ENCODE assay signal across 9 cellular contexts in genomic region chr4:997375-998071, GRCh38. TPM values are rescaled to one million over a fixed set of nuclear protein-coding genes. Genes with fewer than 3 reads are reported as not detected.
DNase-seq lines count a peak whose midpoint lies in the region; ATAC-seq and TF ChIP-seq lines count a peak whose summit lies in the region.
"Had no signal": no experiment of that assay in that cellular context is flagged by ENCODE, and none has a peak within 500 bp of the region (broad histone marks: within the 10 kb centered on the region; RNA-seq: fewer than 3 reads in every experiment).

No MANE protein-coding gene starts in this region.

- H3K36me3 Mint-ChIP-seq in CD4-positive, CD25-positive, alpha-beta regulatory T cell = no peaks in the 10 kb centered on the region
- no peaks in the 10 kb centered on the region for H3K36me3 Mint-ChIP-seq in activated CD4-positive, alpha-beta memory T cell treated with anti-CD3 and anti-CD28 coated beads, Interleukin-2, amount 10 ng/mL, durations not matched to agents 7 days and 5 days (ENCODE audit: low read depth)

- H3K36me3 ChIP-seq in CD4-positive, CD25-positive, alpha-beta regulatory T cell (ENCODE audit: control insufficient read depth, insufficient read depth, low read length) = no peaks in the 10 kb centered on the region
- H3K36me3 ChIP-seq in SJCRH30 (no peaks in the 10 kb centered on the region), osteoblast (ENCODE audit: insufficient read depth, low read length) (no peaks in the 10 kb centered on the region)

- CTCF ChIA-PET in activated CD4-positive, alpha-beta memory T cell treated with anti-CD3 and anti-CD28 coated beads, Interleukin-2, amount 10 ng/mL, durations not matched to agents 7 days and 5 days (lab: Charles Lee) = no interaction called here

- no peak overlapping the region for H2AFZ ChIP-seq in osteoblast (ENCODE audit: low read length)

- peaks cover 21% of the 10 kb centered on the region for H3K27me3 Mint-ChIP-seq in CD4-positive, CD25-positive, alpha-beta regulatory T cell
- peaks cover 35% of the 10 kb centered on the region for H3K27me3 Mint-ChIP-seq in activated CD4-positive, alpha-beta memory T cell treated with anti-CD3 and anti-CD28 coated beads, Interleukin-2, amount 10 ng/mL, durations not matched to agents 7 days and 5 days

- H3K27ac Mint-ChIP-seq in CD4-positive, CD25-positive, alpha-beta regulatory T cell = no peak overlapping the region
- no peak overlapping the region for H3K27ac Mint-ChIP-seq in activated CD4-positive, alpha-beta memory T cell treated with anti-CD3 and anti-CD28 coated beads, Interleukin-2, amount 10 ng/mL, durations not matched to agents 7 days and 5 days

- peak overlapping the region in 2 of 4 donors; percentile 19 to 62 for H3K4me3 Mint-ChIP-seq in CD4-positive, CD25-positive, alpha-beta regulatory T cell
- H3K4me3 Mint-ChIP-seq in activated CD4-positive, alpha-beta memory T cell treated with anti-CD3 and anti-CD28 coated beads, Interleukin-2, amount 10 ng/mL, durations not matched to agents 7 days and 5 days = no peak overlapping the region

- peaks cover 15% of the 10 kb centered on the region for H3K4me1 ChIP-seq in CD4-positive, CD25-positive, alpha-beta regulatory T cell (ENCODE audit: control insufficient read depth, insufficient read depth, low read length, poor library complexity, severe bottlenecking)
- no peaks in the 10 kb centered on the region; the same call in 1 of the 2 replicates for H3K4me1 ChIP-seq in SJCRH30
- no peaks in the 10 kb centered on the region for H3K4me1 ChIP-seq in osteoblast (ENCODE audit: insufficient read depth, low read length)

- peaks cover 0 to 2% (median 0%) of the 10 kb centered on the region in 7 donors for H3K9me3 Mint-ChIP-seq in CD4-positive, CD25-positive, alpha-beta regulatory T cell
- H3K9me3 Mint-ChIP-seq in activated CD4-positive, alpha-beta memory T cell treated with anti-CD3 and anti-CD28 coated beads, Interleukin-2, amount 10 ng/mL, durations not matched to agents 7 days and 5 days = no peaks in the 10 kb centered on the region

- H3K9me3 ChIP-seq in CD4-positive, CD25-positive, alpha-beta regulatory T cell (ENCODE audit: control insufficient read depth in 2 of 2, low read length in 2 of 2) = no peaks in the 10 kb centered on the region
- no peaks in the 10 kb centered on the region for H3K9me3 ChIP-seq in SJCRH30 (replicated peaks)
- no peaks in the 10 kb centered on the region for H3K9me3 ChIP-seq in osteoblast (ENCODE audit: low read depth, low read length)

- TF ChIP-seq POLR2A in lower leg skin (IDR thresholded peaks at IDR 0.05) = no peak

- 0 to 1% methylated on average over 5 to 19 of the region's 68 CpGs for WGBS in lower leg skin, 2 donors

- ATAC-seq in CD4-positive, CD25-positive, alpha-beta regulatory T cell (ENCODE audit: low read depth in 2 of 2) = peak; percentile 22 to 31

- intact Hi-C loops in head of caudate nucleus (cut with DNase I) (no loop called here), lower leg skin (cut with DNase I; ENCODE audit: low total_unique reads) (no loop called here)

- H3K27ac ChIP-seq in CD4-positive, CD25-positive, alpha-beta regulatory T cell (ENCODE audit: insufficient read depth, low read length, poor library complexity, severe bottlenecking) = no peak overlapping the region
- H3K27ac ChIP-seq in SJCRH30 = no peak overlapping the region
- H3K27ac ChIP-seq in osteoblast (ENCODE audit: low read depth, low read length) = no peak overlapping the region

- no peaks in the 10 kb centered on the region for H3K79me2 ChIP-seq in osteoblast (ENCODE audit: insufficient read depth, low read length)

- no peak overlapping the region for H3K4me3 ChIP-seq in CD4-positive, CD25-positive, alpha-beta regulatory T cell (ENCODE audit: low read depth, low read length)
- H3K4me3 ChIP-seq in SJCRH30 (peak overlapping the region; percentile 25; the same call in 1 of the 2 replicates), osteoblast (ENCODE audit: insufficient read depth, low read length) (no peak overlapping the region), lower leg skin (ENCODE audit: low read depth, poor library complexity, severe bottlenecking) (no peak overlapping the region)

- no peak overlapping the region for H3K4me2 ChIP-seq in osteoblast (ENCODE audit: insufficient read depth, low read length)

- peaks cover 0 to 19% (median 0%) of the 10 kb centered on the region in 4 donors for H3K4me1 Mint-ChIP-seq in CD4-positive, CD25-positive, alpha-beta regulatory T cell
- no peaks in the 10 kb centered on the region for H3K4me1 Mint-ChIP-seq in activated CD4-positive, alpha-beta memory T cell treated with anti-CD3 and anti-CD28 coated beads, Interleukin-2, amount 10 ng/mL, durations not matched to agents 7 days and 5 days

- DNase-seq in CD4-positive, CD25-positive, alpha-beta regulatory T cell = no peak
- DNase-seq in SJCRH30 (no peak), head of caudate nucleus (peak in 27 of 42 donors; percentile 33 to 75 (median 56)), osteoblast (ENCODE audit: insufficient read length, low spot score, missing footprints) (peak; percentile 97), dedifferentiated amniotic fluid mesenchymal stem cell (ENCODE audit: extremely low spot score) (no peak), putamen (ENCODE audit: low spot score) (no peak), lower leg skin (ENCODE audit: low spot score in 2 of 2) (no peak)
- DNase-seq in activated CD4-positive, alpha-beta memory T cell treated with anti-CD3 and anti-CD28 coated beads, Interleukin-2, amount 10 ng/mL, durations not matched to agents 7 days and 5 days = no peak
- DNase-seq: activated CD4-positive, alpha-beta T cell treated with anti-CD3 and anti-CD28 coated beads, Interleukin-2, amount 50 U/mL, for 1 hour had no signal

- POLR2A ChIA-PET in activated CD4-positive, alpha-beta memory T cell treated with anti-CD3 and anti-CD28 coated beads, Interleukin-2, amount 10 ng/mL, durations not matched to agents 7 days and 5 days (lab: Charles Lee) = no interaction called here

- H3K27me3 ChIP-seq in CD4-positive, CD25-positive, alpha-beta regulatory T cell (ENCODE audit: control insufficient read depth, insufficient read depth, low read length) = no peaks in the 10 kb centered on the region
- peaks cover 5% of the 10 kb centered on the region; the same call in 1 of the 2 replicates for H3K27me3 ChIP-seq in SJCRH30
- H3K27me3 ChIP-seq in osteoblast (ENCODE audit: insufficient read depth, low read length) = peaks cover 49% of the 10 kb centered on the region

- TF ChIP-seq CTCF in osteoblast (IDR thresholded peaks at IDR 0.05; ENCODE audit: extremely low read depth, low read depth, low read length) (no peak), lower leg skin (IDR thresholded peaks at IDR 0.05) (no peak)

- peaks cover 28% of the 10 kb centered on the region for H4K20me1 ChIP-seq in osteoblast (ENCODE audit: insufficient read depth, low read length)

RNA-seq across cellular contexts. Expression of gene SLC26A1, which starts 4.3 kb away (rescaled TPM):
- 0.37 TPM for total RNA-seq in CD4-positive, CD25-positive, alpha-beta regulatory T cell
- polyA plus RNA-seq in CD4-positive, CD25-positive, alpha-beta regulatory T cell = 1 to 10 TPM in 2 of 4 donors, under 1 TPM in 2; 0.42 to 1.7 (median 1.0) TPM
- not detected in 2 replicates for total RNA-seq in SJCRH30 (2014; rRNA removed; shearing (Covaris generic))
- total RNA-seq in osteoblast = 0.36 and 0.59 TPM in 2 replicates
- under 1 TPM in 1 of 2 experiments, not detected in 1; 0.20 TPM for total RNA-seq in activated CD4-positive, alpha-beta memory T cell treated with anti-CD3 and anti-CD28 coated beads, Interleukin-2, amount 10 ng/mL, durations not matched to agents 7 days and 5 days
- under 1 TPM in 3 of 4 donors, not detected in 1; 0.15 to 0.61 (median 0.19) TPM for total RNA-seq in lower leg skin

RNA-seq across cellular contexts. Expression of gene IDUA, which starts 10.7 kb away (rescaled TPM):
- total RNA-seq in CD4-positive, CD25-positive, alpha-beta regulatory T cell = 55.5 TPM
- polyA plus RNA-seq in CD4-positive, CD25-positive, alpha-beta regulatory T cell = 10 to 100 TPM in 1 of 4 donors, 1 to 10 TPM in 3; 7.5 to 13.1 (median 8.5) TPM
- total RNA-seq in SJCRH30 (2014; rRNA removed; shearing (Covaris generic)) = 1.8 and 2.3 TPM in 2 replicates
- 23.0 and 26.4 TPM in 2 replicates for total RNA-seq in osteoblast
- total RNA-seq in activated CD4-positive, alpha-beta memory T cell treated with anti-CD3 and anti-CD28 coated beads, Interleukin-2, amount 10 ng/mL, durations not matched to agents 7 days and 5 days = 10 to 100 TPM; 18.8 to 19.0 TPM
- 10 to 100 TPM in 2 of 4 donors, 1 to 10 TPM in 2; 6.0 to 13.4 (median 11.1) TPM for total RNA-seq in lower leg skin

RNA-seq across cellular contexts. Expression of gene FGFRL1, which starts 13.9 kb away (rescaled TPM):
- total RNA-seq in CD4-positive, CD25-positive, alpha-beta regulatory T cell = 14.3 TPM
- 1 to 10 TPM in 1 of 4 donors, under 1 TPM in 3; 0.27 to 1.6 (median 0.33) TPM for polyA plus RNA-seq in CD4-positive, CD25-positive, alpha-beta regulatory T cell
- total RNA-seq in SJCRH30 (2014; rRNA removed; shearing (Covaris generic)) = 45.3 and 51.2 TPM in 2 replicates
- total RNA-seq in osteoblast (29.2 and 30.8 TPM in 2 replicates), lower leg skin (10 to 100 TPM in 2 of 4 donors, 1 to 10 TPM in 2; 7.4 to 13.7 (median 10.7) TPM)
- total RNA-seq in activated CD4-positive, alpha-beta memory T cell treated with anti-CD3 and anti-CD28 coated beads, Interleukin-2, amount 10 ng/mL, durations not matched to agents 7 days and 5 days = 1 to 10 TPM; 7.1 to 8.9 TPM

RNA-seq across cellular contexts. Expression of gene DGKQ, which starts 24.2 kb away (rescaled TPM):
- total RNA-seq in CD4-positive, CD25-positive, alpha-beta regulatory T cell = 22.5 TPM
- 1 to 10 TPM; 2.4 to 5.4 (median 3.1) TPM for polyA plus RNA-seq in CD4-positive, CD25-positive, alpha-beta regulatory T cell
- total RNA-seq in SJCRH30 (2014; rRNA removed; shearing (Covaris generic)) = 2.4 and 2.8 TPM in 2 replicates
- total RNA-seq in osteoblast (10.3 and 15.2 TPM in 2 replicates), lower leg skin (10 to 100 TPM; 18.4 to 30.7 (median 22.4) TPM)
- 10 to 100 TPM; 13.8 to 14.7 TPM for total RNA-seq in activated CD4-positive, alpha-beta memory T cell treated with anti-CD3 and anti-CD28 coated beads, Interleukin-2, amount 10 ng/mL, durations not matched to agents 7 days and 5 days

Comparison
In these comparisons a context has a peak if more than half of its experiments do, and no peak if none do; other contexts are left out.
1. DNase-seq: peak in head of caudate nucleus (27 of 42) and osteoblast (single experiment); none in CD4-positive, CD25-positive, alpha-beta regulatory T cell (0 of 3), SJCRH30 (0 of 2), dedifferentiated amniotic fluid mesenchymal stem cell (single experiment), putamen (single experiment), activated CD4-positive, alpha-beta memory T cell treated with anti-CD3 and anti-CD28 coated beads, Interleukin-2, amount 10 ng/mL, durations not matched to agents 7 days and 5 days (single experiment) and lower leg skin (0 of 2).